16 cellular contexts compared by ENCODE assay signal in genomic region chr3:169404491-169404890, GRCh38.
"Had no signal": no experiment of that assay in that cellular context is flagged by ENCODE, and none has a peak within 500 bp of the region (broad histone marks: within the 10 kb centered on the region; RNA-seq: fewer than 3 reads in every experiment).

No MANE protein-coding gene starts in this region.

- H3K27ac Mint-ChIP-seq: activated naive CD4-positive, alpha-beta T cell treated with anti-CD3 and anti-CD28 coated beads for 36 hours; activated T-helper 17 cell treated with anti-CD3 and anti-CD28 coated beads, Interleukin-2, amount 50 U/mL, for 72 hours; memory B cell; stimulated activated memory B cell treated with anti-CD40 and anti-IgM and Interleukin-4, amounts not matched to agents 10 μg/mL and 1 μg/mL and 100 μg/mL, for 72 hours had no signal

- H3K4me3 ChIP-seq: esophagus squamous epithelium, left lung, ovary, smooth muscle cell, transverse colon had no signal

- DNase-seq: activated CD4-positive, alpha-beta T cell treated with anti-CD3 and anti-CD28 coated beads for 48 hours; activated naive CD4-positive, alpha-beta T cell treated with anti-CD3 and anti-CD28 coated beads for 36 hours; activated T-cell treated with anti-CD3 and anti-CD28 coated beads for 4 hours; esophagus squamous epithelium; foreskin keratinocyte; head of caudate nucleus; left lung; ovary; T-helper 9 cell; transverse colon had no signal

- H3K9me3 ChIP-seq: esophagus squamous epithelium, left lung, ovary, transverse colon had no signal

- H3K4me3 Mint-ChIP-seq: activated naive CD4-positive, alpha-beta T cell treated with anti-CD3 and anti-CD28 coated beads for 36 hours; activated T-helper 17 cell treated with anti-CD3 and anti-CD28 coated beads, Interleukin-2, amount 50 U/mL, for 72 hours; memory B cell; nephron; stimulated activated memory B cell treated with anti-CD40 and anti-IgM and Interleukin-4, amounts not matched to agents 10 μg/mL and 1 μg/mL and 100 μg/mL, for 72 hours had no signal

- H3K27me3 Mint-ChIP-seq: stimulated activated memory B cell treated with anti-CD40 and anti-IgM and Interleukin-4, amounts not matched to agents 10 μg/mL and 1 μg/mL and 100 μg/mL, for 72 hours had no signal

- H3K4me1 ChIP-seq: foreskin keratinocyte, left lung had no signal

- H3K36me3 Mint-ChIP-seq: memory B cell; stimulated activated memory B cell treated with anti-CD40 and anti-IgM and Interleukin-4, amounts not matched to agents 10 μg/mL and 1 μg/mL and 100 μg/mL, for 72 hours had no signal

- ATAC-seq: activated T-helper 17 cell treated with anti-CD3 and anti-CD28 coated beads, Interleukin-2, amount 50 U/mL, for 72 hours; foreskin keratinocyte; left lung; stimulated activated memory B cell treated with anti-CD40 and anti-IgM and Interleukin-4, amounts not matched to agents 10 μg/mL and 1 μg/mL and 100 μg/mL, for 72 hours had no signal

- H3K9me3 Mint-ChIP-seq: activated naive CD4-positive, alpha-beta T cell treated with anti-CD3 and anti-CD28 coated beads for 36 hours; activated T-helper 17 cell treated with anti-CD3 and anti-CD28 coated beads, Interleukin-2, amount 50 U/mL, for 72 hours; memory B cell; nephron; stimulated activated memory B cell treated with anti-CD40 and anti-IgM and Interleukin-4, amounts not matched to agents 10 μg/mL and 1 μg/mL and 100 μg/mL, for 72 hours had no signal

- H3K27ac ChIP-seq: esophagus squamous epithelium, foreskin keratinocyte, left lung, ovary, transverse colon, VCaP had no signal

- H3K36me3 ChIP-seq: esophagus squamous epithelium, left lung, ovary, transverse colon had no signal

- H3K4me1 Mint-ChIP-seq: activated T-helper 17 cell treated with anti-CD3 and anti-CD28 coated beads, Interleukin-2, amount 50 U/mL, for 72 hours; memory B cell; nephron; stimulated activated memory B cell treated with anti-CD40 and anti-IgM and Interleukin-4, amounts not matched to agents 10 μg/mL and 1 μg/mL and 100 μg/mL, for 72 hours had no signal

- H3K27me3 ChIP-seq: esophagus squamous epithelium, foreskin keratinocyte, left lung, ovary, transverse colon had no signal
